In genomic region chr2:67792796-67793195, GRCh38 we compare ENCODE assay signal across 20 cellular contexts.
"Had no signal": no experiment of that assay in that cellular context is flagged by ENCODE, and none has a peak within 500 bp of the region (broad histone marks: within the 10 kb centered on the region; RNA-seq: fewer than 3 reads in every experiment).

No MANE protein-coding gene starts in this region.

- H3K9me3 ChIP-seq: breast epithelium, ovary, thyroid gland, upper lobe of right lung had no signal

- ATAC-seq: activated T-helper 17 cell treated with anti-CD3 and anti-CD28 coated beads, Interleukin-2, amount 50 U/mL, for 72 hours; foreskin keratinocyte; left lobe of liver; natural killer cell; right cardiac atrium; stimulated activated naive CD8-positive, alpha-beta T cell treated with anti-CD3 and anti-CD28 coated beads, Interleukin-15, Interleukin-2, amounts not matched to agents 100 U/mL and 50 U/mL, for 24 hours; upper lobe of right lung had no signal

- H3K4me3 ChIP-seq: breast epithelium, lung, ovary, thyroid gland, upper lobe of right lung had no signal

- H3K36me3 Mint-ChIP-seq: activated naive CD8-positive, alpha-beta T cell treated with anti-CD3 and anti-CD28 coated beads for 36 hours; natural killer cell had no signal

- H3K27ac ChIP-seq: breast epithelium, foreskin keratinocyte, ovary, thyroid gland, upper lobe of right lung, WERI-Rb-1 had no signal

- H3K27me3 Mint-ChIP-seq: activated naive CD8-positive, alpha-beta T cell treated with anti-CD3 and anti-CD28 coated beads for 36 hours had no signal

- H3K27ac Mint-ChIP-seq: activated naive CD8-positive, alpha-beta T cell treated with anti-CD3 and anti-CD28 coated beads for 36 hours; activated T-cell treated with anti-CD3 and anti-CD28 coated beads, Interleukin-2, amount 50 U/mL, for 24 hours; activated T-helper 17 cell treated with anti-CD3 and anti-CD28 coated beads, Interleukin-2, amount 50 U/mL, for 72 hours; natural killer cell had no signal

- H3K27me3 ChIP-seq: breast epithelium, foreskin keratinocyte, ovary, thyroid gland, upper lobe of right lung had no signal

- DNase-seq: activated CD4-positive, CD25-positive, alpha-beta regulatory T cell treated with anti-CD3 and anti-CD28 coated beads, Interleukin-2, amount 50 U/mL, for 72 hours; activated naive CD8-positive, alpha-beta T cell treated with anti-CD3 and anti-CD28 coated beads for 36 hours; activated T-cell treated with anti-CD3 and anti-CD28 coated beads, Interleukin-2, amount 50 U/mL, for 24 hours; effector memory CD4-positive, alpha-beta T cell; midbrain; natural killer cell; ovary; right cardiac atrium; stimulated activated CD4-positive, alpha-beta T cell treated with anti-CD3 and anti-CD28 coated beads, Interleukin-12 subunit alpha, Interleukin-12 subunit beta, amount 100 ng/mL, for 4 hours; stimulated activated CD4-positive, alpha-beta T cell treated with anti-CD3 and anti-CD28 coated beads, Interleukin-4, amount 100 ng/mL, for 4 hours; stimulated activated naive CD8-positive, alpha-beta T cell treated with anti-CD3 and anti-CD28 coated beads, Interleukin-15, Interleukin-2, amounts not matched to agents 100 U/mL and 50 U/mL, for 24 hours; thyroid gland; upper lobe of right lung; WERI-Rb-1 had no signal

- H3K4me3 Mint-ChIP-seq: activated naive CD8-positive, alpha-beta T cell treated with anti-CD3 and anti-CD28 coated beads for 36 hours; activated T-cell treated with anti-CD3 and anti-CD28 coated beads, Interleukin-2, amount 50 U/mL, for 24 hours; activated T-helper 17 cell treated with anti-CD3 and anti-CD28 coated beads, Interleukin-2, amount 50 U/mL, for 72 hours; central memory CD8-positive, alpha-beta T cell; natural killer cell had no signal

- H3K36me3 ChIP-seq: breast epithelium, ovary, thyroid gland, upper lobe of right lung, WERI-Rb-1 had no signal

- H3K4me1 Mint-ChIP-seq: activated naive CD8-positive, alpha-beta T cell treated with anti-CD3 and anti-CD28 coated beads for 36 hours; activated T-helper 17 cell treated with anti-CD3 and anti-CD28 coated beads, Interleukin-2, amount 50 U/mL, for 72 hours; central memory CD8-positive, alpha-beta T cell; natural killer cell had no signal

- H3K9me3 Mint-ChIP-seq: activated naive CD8-positive, alpha-beta T cell treated with anti-CD3 and anti-CD28 coated beads for 36 hours; activated T-cell treated with anti-CD3 and anti-CD28 coated beads, Interleukin-2, amount 50 U/mL, for 24 hours; activated T-helper 17 cell treated with anti-CD3 and anti-CD28 coated beads, Interleukin-2, amount 50 U/mL, for 72 hours; central memory CD8-positive, alpha-beta T cell; natural killer cell had no signal

- H3K4me1 ChIP-seq: foreskin keratinocyte had no signal
